1 cellular context compared by ENCODE assay signal in the genomic region with DNA sequence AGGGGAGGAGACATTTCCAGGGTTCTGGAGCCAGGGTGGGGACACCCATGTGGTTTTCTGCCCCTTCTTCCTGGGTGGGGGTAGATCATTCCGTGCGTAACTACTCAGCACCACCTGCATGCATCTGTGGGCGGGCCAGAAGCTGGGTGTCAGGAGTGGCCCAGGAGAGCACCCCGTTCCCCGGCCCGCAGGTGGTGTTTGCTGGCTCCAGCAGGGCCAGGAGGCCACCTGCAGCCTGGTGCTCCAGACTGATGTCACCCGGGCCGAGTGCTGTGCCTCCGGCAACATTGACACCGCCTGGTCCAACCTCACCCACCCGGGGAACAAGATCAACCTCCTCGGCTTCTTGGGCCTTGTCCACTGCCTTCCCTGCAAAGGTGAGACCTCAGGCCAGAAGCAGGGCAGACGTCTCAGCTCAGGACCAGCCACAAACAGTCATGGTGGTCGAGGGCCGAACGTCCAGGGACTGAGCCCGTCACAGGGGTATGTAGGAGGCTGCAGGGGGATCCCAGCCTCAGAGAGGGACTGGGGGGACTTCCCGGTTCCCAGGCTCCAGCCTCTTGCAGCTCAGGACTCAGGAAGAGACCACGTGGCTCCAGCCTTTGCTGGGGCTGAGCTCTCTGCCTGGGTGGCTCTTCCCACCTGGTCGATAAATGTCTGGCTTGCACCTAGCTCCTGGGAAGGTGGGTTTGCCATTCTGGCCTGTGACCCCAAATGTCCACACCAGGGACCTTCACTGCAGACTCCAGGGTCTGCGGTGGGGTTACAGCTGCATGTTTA.
TF ChIP-seq lines count a peak whose summit lies in the region.

No MANE protein-coding gene starts in this region.

TF ChIP-seq in HCT116, 20 proteins besides CTCF, POLR2A, EP300 and RAD21:
- TF ChIP-seq, protein P1, sequence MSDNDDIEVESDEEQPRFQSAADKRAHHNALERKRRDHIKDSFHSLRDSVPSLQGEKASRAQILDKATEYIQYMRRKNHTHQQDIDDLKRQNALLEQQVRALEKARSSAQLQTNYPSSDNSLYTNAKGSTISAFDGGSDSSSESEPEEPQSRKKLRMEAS (IDR thresholded peaks at IDR 0.05) = no peak
- TF ChIP-seq POLR2AphosphoS5 (IDR thresholded peaks at IDR 0.05; ENCODE audit: low read depth, low read length) (peak; percentile 26; the same call in 1 of the 2 replicates), SIN3A (IDR thresholded peaks at IDR 0.05; ENCODE audit: low read depth) (no peak)
